15 cellular contexts compared by ENCODE assay signal in the genomic region with DNA sequence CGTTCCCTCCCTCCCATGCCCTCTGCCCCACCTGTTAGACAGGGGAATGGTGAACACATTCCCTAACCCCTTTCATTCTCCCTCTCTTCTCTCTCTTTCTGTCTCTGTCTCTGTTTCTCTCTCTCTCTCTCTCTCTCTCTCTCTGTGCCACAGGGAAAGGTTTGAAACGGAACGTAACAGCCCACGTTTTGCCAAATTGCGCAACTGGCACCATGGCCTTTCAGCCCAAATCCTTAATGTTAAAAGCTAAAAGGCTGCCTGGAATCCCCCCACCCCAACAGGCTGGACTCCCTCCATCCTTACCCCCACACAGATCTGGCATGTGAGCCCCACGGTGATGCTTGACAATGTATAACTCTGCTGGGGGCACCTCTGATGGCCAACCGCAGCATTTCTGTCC. TPM values are rescaled to one million over a fixed set of nuclear protein-coding genes. Genes with fewer than 3 reads are reported as not detected.
A peak's percentile ranks its signal among the peaks of the same experiment; 100 is the strongest.
DNase-seq lines count a peak whose midpoint lies in the region; ATAC-seq, FAIRE-seq and TF ChIP-seq lines count a peak whose summit lies in the region.
"Had no signal": no experiment of that assay in that cellular context is flagged by ENCODE, and none has a peak within 500 bp of the region (broad histone marks: within the 10 kb centered on the region; RNA-seq: fewer than 3 reads in every experiment).

No MANE protein-coding gene starts in this region.

- no peak overlapping the region for H2BK15ac ChIP-seq in H1 (ENCODE audit: low read length)

- 80 to 88% methylated on average over 7 of the region's 7 CpGs for WGBS in heart right ventricle, 2 donors
- WGBS in H1 (ENCODE audit: extremely low coverage in 1 of 2, insufficient coverage in 1 of 2, insufficient read length in 1 of 2, insufficient replicate concordance in 2 of 2, low coverage in 1 of 2, low lambda C conversion rate in 2 of 2, missing lambda C conversion rate in 1 of 2), 2 experiments: 91% methylated on average over 6 of the region's 7 CpGs; no CpG with 5 or more reads in 1 of the 2 experiments
- WGBS in psoas muscle, 3 donors: 57 to 77% (median 65%) methylated on average over 7 of the region's 7 CpGs

- no peaks in the 10 kb centered on the region for H3K9me2 ChIP-seq in PC-3 (replicated peaks; ENCODE audit: low read length)

- H4K91ac ChIP-seq in H1 (replicated peaks; ENCODE audit: insufficient read length, low read length): no peak overlapping the region

- H3K4me1 ChIP-seq in cardiac muscle cell (ENCODE audit: low read depth) (no peaks in the 10 kb centered on the region), heart right ventricle (peaks cover 0 to 51% (median 7%) of the 10 kb centered on the region in 9 donors), HEK293 (ENCODE audit: control insufficient read depth, insufficient read depth, low read length) (no peaks in the 10 kb centered on the region), H1 (replicated peaks in 1 of 4; ENCODE audit: control insufficient read depth in 3 of 4, insufficient read depth in 4 of 4, low read length in 3 of 4) (peaks cover 0 to 2% (median under 1%) of the 10 kb centered on the region in 4 experiments; a peak in 2 of 7 replicates), psoas muscle (peaks cover 8% of the 10 kb centered on the region), PC-3 (ENCODE audit: insufficient read depth, low read length) (no peaks in the 10 kb centered on the region)

- CTCF ChIA-PET in HEK293 (lab: Yijun Ruan, JAX): interaction anchor here (0.6 to 2.0 kb wide), 6 partner anchors 9 to 268 kb away, joined by 3 to 9 read pairs (median 4); no protein-coding TSS in a partner anchor
- CTCF ChIA-PET in H1 (lab: Charles Lee; ENCODE audit: partially characterized antibody): interaction anchor here (0.6 to 3.6 kb wide), 7 partner anchors 10 to 389 kb away, joined by 3 to 23 read pairs (median 9); no protein-coding TSS in a partner anchor
- CTCF ChIA-PET in PC-3 (lab: Charles Lee): no interaction called here

- H4K8ac ChIP-seq in H1 (ENCODE audit: extremely low read depth, insufficient read depth, low read length): no peak overlapping the region

- intact Hi-C loops in heart right ventricle (cut with DNase I) (no loop called here), psoas muscle (cut with DNase I) (no loop called here), PC-3 (cut with micrococcal nuclease) (no loop called here)
- intact Hi-C loops in activated T-helper 1 cell treated with anti-CD3 and anti-CD28 coated beads, Interleukin-12 subunit alpha, Interleukin-12 subunit beta, Interleukin-2, Interleukin-4 antibody, amounts not matched to agents 30 ng/mL and 10 ng/mL and 1 ng/mL, durations not matched to agents 14 hours and 24 hours and 36 hours (cut with micrococcal nuclease): no loop called here

- no peaks in the 10 kb centered on the region for H3K36me3 Mint-ChIP-seq in activated T-helper 1 cell treated with anti-CD3 and anti-CD28 coated beads, Interleukin-12 subunit alpha, Interleukin-12 subunit beta, Interleukin-2, Interleukin-4 antibody, amounts not matched to agents 30 ng/mL and 10 ng/mL and 1 ng/mL, durations not matched to agents 14 hours and 24 hours and 36 hours (ENCODE audit: low read depth)
- H3K36me3 Mint-ChIP-seq: CD4-positive, CD25-positive, alpha-beta regulatory T cell had no signal

- H3K79me2 ChIP-seq in H1 (ENCODE audit: control insufficient read depth in 1 of 2, insufficient read depth in 2 of 2, low read length in 2 of 2) (no peaks in the 10 kb centered on the region), PC-3 (ENCODE audit: low read length) (no peaks in the 10 kb centered on the region)

- no peaks in the 10 kb centered on the region for H3K9me3 Mint-ChIP-seq in activated T-helper 1 cell treated with anti-CD3 and anti-CD28 coated beads, Interleukin-12 subunit alpha, Interleukin-12 subunit beta, Interleukin-2, Interleukin-4 antibody, amounts not matched to agents 30 ng/mL and 10 ng/mL and 1 ng/mL, durations not matched to agents 14 hours and 24 hours and 36 hours
- H3K9me3 Mint-ChIP-seq: CD4-positive, CD25-positive, alpha-beta regulatory T cell had no signal

- no peak overlapping the region for H3K27ac Mint-ChIP-seq in activated T-helper 1 cell treated with anti-CD3 and anti-CD28 coated beads, Interleukin-12 subunit alpha, Interleukin-12 subunit beta, Interleukin-2, Interleukin-4 antibody, amounts not matched to agents 30 ng/mL and 10 ng/mL and 1 ng/mL, durations not matched to agents 14 hours and 24 hours and 36 hours
- H3K27ac Mint-ChIP-seq: CD4-positive, CD25-positive, alpha-beta regulatory T cell had no signal

- no peaks in the 10 kb centered on the region for H3F3A ChIP-seq in PC-3 (ENCODE audit: low read length, unreplicated experiment)

- H3K9me3 ChIP-seq in cardiac muscle cell (ENCODE audit: low read depth) (no peaks in the 10 kb centered on the region), heart right ventricle (no peaks in the 10 kb centered on the region), HEK293 (ENCODE audit: control insufficient read depth, insufficient read depth, low read depth, low read length) (no peaks in the 10 kb centered on the region), H1 (ENCODE audit: insufficient read depth in 2 of 2, low read depth in 1 of 2, low read length in 1 of 2) (no peaks in the 10 kb centered on the region), psoas muscle (no peaks in the 10 kb centered on the region), PC-3 (ENCODE audit: low read length) (no peaks in the 10 kb centered on the region)
- H3K9me3 ChIP-seq: BLaER1 treated with 17β-estradiol and CSF1 and Interleukin-3, amounts not matched to agents 10 nM and 100 nM had no signal

- no peak overlapping the region for H2AK5ac ChIP-seq in H1 (ENCODE audit: low read depth, low read length)

- no peak overlapping the region for H2BK20ac ChIP-seq in H1 (ENCODE audit: low read length)

- H3K56ac ChIP-seq in H1 (replicated peaks; ENCODE audit: insufficient read length, low read depth, low read length): no peak overlapping the region

- no peak overlapping the region for H2AFZ ChIP-seq in H1 (ENCODE audit: low read length)
- no peak overlapping the region for H2AFZ ChIP-seq in PC-3 (ENCODE audit: low read length)

- H3K27me3 ChIP-seq in cardiac muscle cell (no peaks in the 10 kb centered on the region), heart right ventricle (peaks cover 0 to 9% (median 0%) of the 10 kb centered on the region in 7 donors), H1 (replicated peaks in 1 of 4; ENCODE audit: control insufficient read depth in 3 of 4, extremely low read depth in 1 of 4, insufficient read depth in 3 of 4, low read length in 3 of 4) (0 out of 7 replicates have a peak, but pooled peaks cover 0 to 3% (median 0%) of the 10 kb centered on the region in 4 experiments), psoas muscle (ENCODE audit: insufficient read depth in 3 of 3, low read length in 2 of 3) (no peaks in the 10 kb centered on the region), PC-3 (ENCODE audit: low read length) (no peaks in the 10 kb centered on the region)
- H3K27me3 ChIP-seq: BLaER1 treated with 17β-estradiol and CSF1 and Interleukin-3, amounts not matched to agents 10 nM and 100 nM had no signal

- 0 out of 2 replicates have a peak overlapping the region, but pooled peaks have one; percentile 39 for H2BK12ac ChIP-seq in H1 (ENCODE audit: low read depth, low read length)

- H3K4me3 ChIP-seq in cardiac muscle cell (no peak overlapping the region), heart right ventricle (no peak overlapping the region), HEK293 (ENCODE audit: low read depth, low read length) (no peak overlapping the region), H1 (ENCODE audit: extremely low read depth in 1 of 4, insufficient read depth in 2 of 4, low read depth in 3 of 4, low read length in 4 of 4) (no peak overlapping the region), psoas muscle (no peak overlapping the region), PC-3 (ENCODE audit: low read length) (no peak overlapping the region)
- H3K4me3 ChIP-seq: BLaER1 treated with 17β-estradiol and CSF1 and Interleukin-3, amounts not matched to agents 10 nM and 100 nM had no signal

- no peak overlapping the region for H2BK5ac ChIP-seq in H1 (ENCODE audit: low read depth, low read length)

- no peaks in the 10 kb centered on the region for H3K79me1 ChIP-seq in H1 (ENCODE audit: low read depth, low read length)

- H4K20me1 ChIP-seq in H1 (replicated peaks in 1 of 2; ENCODE audit: control insufficient read depth in 1 of 2, insufficient read depth in 2 of 2, low read length in 2 of 2) (no peaks in the 10 kb centered on the region), PC-3 (ENCODE audit: low read length) (no peaks in the 10 kb centered on the region)
- H4K20me1 ChIP-seq: BLaER1 treated with 17β-estradiol and CSF1 and Interleukin-3, amounts not matched to agents 10 nM and 100 nM had no signal

- no peak overlapping the region for H2BK120ac ChIP-seq in H1 (replicated peaks; ENCODE audit: low read depth, low read length)

- H3K9ac ChIP-seq in H1 (replicated peaks in 1 of 4; ENCODE audit: extremely low read depth in 1 of 4, low read depth in 3 of 4, low read length in 3 of 4) (no peak overlapping the region), PC-3 (ENCODE audit: low read length) (no peak overlapping the region)
- H3K9ac ChIP-seq: BLaER1 treated with 17β-estradiol and CSF1 and Interleukin-3, amounts not matched to agents 10 nM and 100 nM had no signal

- peak overlapping the region; percentile 77 for H3K27ac ChIP-seq in cardiac muscle cell
- H3K27ac ChIP-seq in heart right ventricle: peak overlapping the region in 3 of 10 donors; percentile 22 to 44 (median 25)
- no peak overlapping the region for H3K27ac ChIP-seq in HEK293 (ENCODE audit: extremely low read depth, low read depth, low read length)
- no peak overlapping the region for H3K27ac ChIP-seq in H1 (ENCODE audit: low read depth, low read length)
- H3K27ac ChIP-seq in psoas muscle: peak overlapping the region; percentile 28
- no peak overlapping the region for H3K27ac ChIP-seq in PC-3 (ENCODE audit: low read length)
- H3K27ac ChIP-seq: 22Rv1; BLaER1 treated with 17β-estradiol and CSF1 and Interleukin-3, amounts not matched to agents 10 nM and 100 nM had no signal

- no peak overlapping the region for H4K5ac ChIP-seq in H1 (ENCODE audit: insufficient read length, low read depth, low read length)

- TF ChIP-seq CTCF in cardiac muscle cell (IDR thresholded peaks at IDR 0.05; ENCODE audit: low read depth, low read length) (no peak), heart right ventricle (IDR thresholded peaks at IDR 0.05) (no peak), HEK293 (tag by site-specific recombination; IDR thresholded peaks at IDR 0.05) (no peak), H1 (IDR thresholded peaks at IDR 0.05; ENCODE audit: control extremely low read depth in 1 of 3, insufficient read depth in 1 of 3, low read depth in 1 of 3, low read length in 3 of 3) (no peak), psoas muscle (IDR thresholded peaks at IDR 0.05) (no peak), PC-3 (conservative IDR thresholded peaks at IDR 0.05; ENCODE audit: low read depth, low read length) (no peak)

- DNase-seq in cardiac muscle cell (ENCODE audit: low read depth in 1 of 2, low spot score in 1 of 2) (no peak), heart right ventricle (no peak), H1 (ENCODE audit: low read depth in 1 of 2, low spot score in 2 of 2) (no peak), psoas muscle (peak in 1 of 2 donors; percentile 18), PC-3 (no peak)
- no peak for DNase-seq in activated T-helper 1 cell treated with anti-CD3 and anti-CD28 coated beads, Interleukin-12 subunit alpha, Interleukin-12 subunit beta, Interleukin-2, Interleukin-4 antibody, amounts not matched to agents 30 ng/mL and 10 ng/mL and 1 ng/mL, durations not matched to agents 14 hours and 24 hours and 36 hours (ENCODE audit: low spot score)
- DNase-seq: AML-193; CD4-positive, CD25-positive, alpha-beta regulatory T cell; DMS53; HCEC 1CT had no signal

- no peak for TF ChIP-seq RAD21 in H1 (IDR thresholded peaks at IDR 0.05 in 1 of 2, conservative IDR thresholded peaks at IDR 0.05 in 1 of 2; ENCODE audit: low read depth in 2 of 2, low read length in 2 of 2)

- no peak for TF ChIP-seq EP300 in H1 (IDR thresholded peaks at IDR 0.05; ENCODE audit: borderline replicate concordance in 1 of 2, low read depth in 2 of 2, low read length in 2 of 2)

- POLR2A ChIA-PET in HEK293 (lab: Yijun Ruan, JAX) (no interaction called here), H1 (lab: Charles Lee; ENCODE audit: partially characterized antibody) (interaction anchor here (0.8 to 1.7 kb wide), 5 partner anchors 11 to 207 kb away, joined by 3 to 5 read pairs (median 3); partner anchors contain the start of gene BMPR1A), PC-3 (lab: Charles Lee; ENCODE audit: unreplicated experiment) (no interaction called here)

- no peak overlapping the region for H3K14ac ChIP-seq in H1 (ENCODE audit: insufficient read length)

- TF ChIP-seq POLR2A in H1 (IDR thresholded peaks at IDR 0.05; ENCODE audit: control extremely low read depth in 1 of 2, low read depth in 2 of 2, low read length in 2 of 2): no peak

- ATAC-seq in heart right ventricle (no peak), psoas muscle (no peak), PC-3 (no peak), HG03521 (IDR thresholded peaks at IDR 0.05; ENCODE audit: unreplicated experiment) (no peak)

- no peaks in the 10 kb centered on the region for H3K4me1 Mint-ChIP-seq in activated T-helper 1 cell treated with anti-CD3 and anti-CD28 coated beads, Interleukin-12 subunit alpha, Interleukin-12 subunit beta, Interleukin-2, Interleukin-4 antibody, amounts not matched to agents 30 ng/mL and 10 ng/mL and 1 ng/mL, durations not matched to agents 14 hours and 24 hours and 36 hours (ENCODE audit: low read depth)
- H3K4me1 Mint-ChIP-seq: CD4-positive, CD25-positive, alpha-beta regulatory T cell had no signal

- peaks cover 10% of the 10 kb centered on the region for H3K27me3 Mint-ChIP-seq in activated T-helper 1 cell treated with anti-CD3 and anti-CD28 coated beads, Interleukin-12 subunit alpha, Interleukin-12 subunit beta, Interleukin-2, Interleukin-4 antibody, amounts not matched to agents 30 ng/mL and 10 ng/mL and 1 ng/mL, durations not matched to agents 14 hours and 24 hours and 36 hours (ENCODE audit: insufficient read depth)
- H3K27me3 Mint-ChIP-seq: CD4-positive, CD25-positive, alpha-beta regulatory T cell had no signal

- H3K18ac ChIP-seq in H1 (ENCODE audit: extremely low read depth, low read length): no peak overlapping the region

- no peak overlapping the region for H3K4me3 Mint-ChIP-seq in activated T-helper 1 cell treated with anti-CD3 and anti-CD28 coated beads, Interleukin-12 subunit alpha, Interleukin-12 subunit beta, Interleukin-2, Interleukin-4 antibody, amounts not matched to agents 30 ng/mL and 10 ng/mL and 1 ng/mL, durations not matched to agents 14 hours and 24 hours and 36 hours
- H3K4me3 Mint-ChIP-seq: CD4-positive, CD25-positive, alpha-beta regulatory T cell had no signal

- no TSS peak for BruUV-seq in PC-3 (replicated peaks; lab: Mats Ljungman, UMichigan)

- H3K36me3 ChIP-seq in cardiac muscle cell: peaks cover 89% of the 10 kb centered on the region
- peaks cover 0 to 73% (median 6%) of the 10 kb centered on the region in 9 donors for H3K36me3 ChIP-seq in heart right ventricle
- no peaks in the 10 kb centered on the region for H3K36me3 ChIP-seq in HEK293 (ENCODE audit: control insufficient read depth in 2 of 2, insufficient read depth in 1 of 2, low read length in 2 of 2)
- no peaks in the 10 kb centered on the region for H3K36me3 ChIP-seq in H1 (ENCODE audit: control insufficient read depth in 2 of 4, insufficient read depth in 4 of 4, low read length in 3 of 4)
- H3K36me3 ChIP-seq in psoas muscle (ENCODE audit: insufficient read depth in 1 of 2, low read depth in 1 of 2): peaks cover 0 to 96% of the 10 kb centered on the region in 2 donors
- H3K36me3 ChIP-seq in PC-3 (ENCODE audit: low read depth, low read length): no peaks in the 10 kb centered on the region
- H3K36me3 ChIP-seq: BLaER1 treated with 17β-estradiol and CSF1 and Interleukin-3, amounts not matched to agents 10 nM and 100 nM had no signal

- H3K4ac ChIP-seq in H1 (replicated peaks; ENCODE audit: insufficient read length, low read depth, low read length): no peak overlapping the region

- no peak for FAIRE-seq in H1 (lab: Jason Lieb, UNC)

- no peaks in the 10 kb centered on the region for H3K23me2 ChIP-seq in H1 (ENCODE audit: low read depth, low read length)

- no peak overlapping the region for H3K4me2 ChIP-seq in H1 (ENCODE audit: insufficient read depth in 1 of 2, low read depth in 2 of 2, low read length in 2 of 2)
- H3K4me2 ChIP-seq in PC-3 (ENCODE audit: low read length): no peak overlapping the region
- H3K4me2 ChIP-seq: BLaER1 treated with 17β-estradiol and CSF1 and Interleukin-3, amounts not matched to agents 10 nM and 100 nM had no signal

- H3K23ac ChIP-seq in H1 (ENCODE audit: insufficient read length): no peak overlapping the region

RNA-seq across cellular contexts. Expression of gene LDB3, which starts 30.8 kb away (rescaled TPM):
- total RNA-seq in cardiac muscle cell: 202 and 213 TPM in 2 replicates
- polyA plus RNA-seq in cardiac muscle cell: 266 and 317 TPM in 2 replicates
- total RNA-seq in heart right ventricle: 1,000 to 10,000 TPM; 1,248 to 1,738 (median 1,513) TPM
- polyA plus RNA-seq in heart right ventricle: 1,000 to 10,000 TPM in 1 of 2 donors, 100 to 1,000 TPM in 1; 162 to 1,622 TPM
- 0.40 and 0.43 TPM in 2 replicates for total RNA-seq in H1 (2021; fragmentation: NEBNext Ultra II Directional; extraction: Animal tissue kit (Norgen Biotek cat#: 25700))
- 0.17 and 0.20 TPM in 2 replicates for polyA plus RNA-seq in H1 (2011; rRNA removed)
- polyA plus RNA-seq in H1 (2011; cell fraction: cytosol; rRNA removed): 0.28 TPM
- polyA plus RNA-seq in H1 (2011; cell fraction: nucleus; rRNA removed): 0.20 TPM
- 0.35 to 0.62 TPM (median 0.59 TPM) in 4 replicates for polyA plus RNA-seq in H1 (2012, experiment 1 of 2)
- polyA plus RNA-seq in H1 (2012, experiment 2 of 2): 0.17 TPM
- polyA plus RNA-seq in H1 (2013, experiment 1 of 2): 0.55 TPM
- 0.74 TPM for polyA plus RNA-seq in H1 (2013, experiment 2 of 2)
- polyA minus RNA-seq in H1 (2011; rRNA and poly(A)+ RNA removed): 0.49 and 1.2 TPM in 2 replicates
- 0.29 TPM for polyA minus RNA-seq in H1 (2011; cell fraction: cytosol; rRNA and poly(A)+ RNA removed)
- polyA minus RNA-seq in H1 (2011; cell fraction: nucleus; rRNA and poly(A)+ RNA removed): 1.1 TPM
- 1,000 to 10,000 TPM in 1 of 4 donors, 100 to 1,000 TPM in 3; 615 to 2,187 (median 685) TPM for total RNA-seq in psoas muscle
- 100 to 1,000 TPM; 108 to 518 (median 274) TPM for polyA plus RNA-seq in psoas muscle
- total RNA-seq in PC-3 (2014; rRNA removed): 0.04 and 0.52 TPM in 2 replicates
- total RNA-seq in activated T-helper 1 cell treated with anti-CD3 and anti-CD28 coated beads, Interleukin-12 subunit alpha, Interleukin-12 subunit beta, Interleukin-2, Interleukin-4 antibody, amounts not matched to agents 30 ng/mL and 10 ng/mL and 1 ng/mL, durations not matched to agents 14 hours and 24 hours and 36 hours: 0.10 TPM in 1 of 2 replicates, not detected in the other
- total RNA-seq: CD4-positive, CD25-positive, alpha-beta regulatory T cell; HT1080 had no signal
- polyA plus RNA-seq: CD4-positive, CD25-positive, alpha-beta regulatory T cell had no signal

RNA-seq across cellular contexts. Expression of gene OPN4, which starts 44.8 kb away (rescaled TPM):
- total RNA-seq in cardiac muscle cell (0.18 TPM in 1 of 2 replicates, not detected in the other), heart right ventricle (under 1 TPM in 5 of 10 donors, not detected in 5; 0.11 to 0.27 (median 0.26) TPM), psoas muscle (under 1 TPM; 0.12 to 0.49 (median 0.32) TPM), PC-3 (2014; rRNA removed) (not detected in 2 replicates)
- polyA plus RNA-seq in cardiac muscle cell (0.24 TPM in 1 of 2 replicates, not detected in the other), heart right ventricle (under 1 TPM; 0.10 to 0.29 TPM), H1 (2011; rRNA removed) (not detected in 2 replicates), psoas muscle (under 1 TPM; 0.14 to 0.23 (median 0.23) TPM)
- not detected in 2 replicates for total RNA-seq in H1 (2021; fragmentation: NEBNext Ultra II Directional; extraction: Animal tissue kit (Norgen Biotek cat#: 25700))
- not detected for polyA plus RNA-seq in H1 (2011; cell fraction: cytosol; rRNA removed)
- not detected for polyA plus RNA-seq in H1 (2011; cell fraction: nucleus; rRNA removed)
- polyA plus RNA-seq in H1 (2012, experiment 1 of 2): not detected in 4 replicates
- polyA plus RNA-seq in H1 (2012, experiment 2 of 2): not detected
- not detected for polyA plus RNA-seq in H1 (2013, experiment 1 of 2)
- polyA plus RNA-seq in H1 (2013, experiment 2 of 2): not detected
- polyA minus RNA-seq in H1 (2011; rRNA and poly(A)+ RNA removed): not detected in 2 replicates
- polyA minus RNA-seq in H1 (2011; cell fraction: cytosol; rRNA and poly(A)+ RNA removed): not detected
- polyA minus RNA-seq in H1 (2011; cell fraction: nucleus; rRNA and poly(A)+ RNA removed): not detected
- total RNA-seq in activated T-helper 1 cell treated with anti-CD3 and anti-CD28 coated beads, Interleukin-12 subunit alpha, Interleukin-12 subunit beta, Interleukin-2, Interleukin-4 antibody, amounts not matched to agents 30 ng/mL and 10 ng/mL and 1 ng/mL, durations not matched to agents 14 hours and 24 hours and 36 hours: not detected in 2 replicates
- total RNA-seq: CD4-positive, CD25-positive, alpha-beta regulatory T cell; HT1080 had no signal
- polyA plus RNA-seq: CD4-positive, CD25-positive, alpha-beta regulatory T cell had no signal

RNA-seq across cellular contexts. Expression of gene BMPR1A, which starts 57.3 kb away (rescaled TPM):
- total RNA-seq in cardiac muscle cell (37.0 and 39.4 TPM in 2 replicates), heart right ventricle (10 to 100 TPM; 34.4 to 69.0 (median 47.7) TPM), psoas muscle (10 to 100 TPM; 12.0 to 30.0 (median 26.2) TPM), PC-3 (2014; rRNA removed) (10.5 and 14.5 TPM in 2 replicates)
- polyA plus RNA-seq in cardiac muscle cell (35.6 and 54.2 TPM in 2 replicates), heart right ventricle (10 to 100 TPM in 1 of 2 donors, 1 to 10 TPM in 1; 6.7 to 10.3 TPM), H1 (2011; rRNA removed) (19.0 and 34.4 TPM in 2 replicates), psoas muscle (10 to 100 TPM in 1 of 3 donors, 1 to 10 TPM in 2; 4.6 to 22.7 (median 6.0) TPM)
- 120 and 129 TPM in 2 replicates for total RNA-seq in H1 (2021; fragmentation: NEBNext Ultra II Directional; extraction: Animal tissue kit (Norgen Biotek cat#: 25700))
- 41.1 TPM for polyA plus RNA-seq in H1 (2011; cell fraction: cytosol; rRNA removed)
- 13.5 TPM for polyA plus RNA-seq in H1 (2011; cell fraction: nucleus; rRNA removed)
- polyA plus RNA-seq in H1 (2012, experiment 1 of 2): 40.9 to 73.5 TPM (median 51.4 TPM) in 4 replicates
- 3.5 TPM for polyA plus RNA-seq in H1 (2012, experiment 2 of 2)
- polyA plus RNA-seq in H1 (2013, experiment 1 of 2): 67.6 TPM
- polyA plus RNA-seq in H1 (2013, experiment 2 of 2): 82.8 TPM
- polyA minus RNA-seq in H1 (2011; rRNA and poly(A)+ RNA removed): 99.8 and 152 TPM in 2 replicates
- 45.4 TPM for polyA minus RNA-seq in H1 (2011; cell fraction: cytosol; rRNA and poly(A)+ RNA removed)
- polyA minus RNA-seq in H1 (2011; cell fraction: nucleus; rRNA and poly(A)+ RNA removed): 52.9 TPM
- total RNA-seq in activated T-helper 1 cell treated with anti-CD3 and anti-CD28 coated beads, Interleukin-12 subunit alpha, Interleukin-12 subunit beta, Interleukin-2, Interleukin-4 antibody, amounts not matched to agents 30 ng/mL and 10 ng/mL and 1 ng/mL, durations not matched to agents 14 hours and 24 hours and 36 hours: 9.7 and 14.5 TPM in 2 replicates

Comparison
In these comparisons a context has a peak if more than half of its experiments do, and no peak if none do; other contexts are left out.
1. H3K27ac ChIP-seq: peak in cardiac muscle cell (single experiment) and psoas muscle (single experiment); none in HEK293 (single experiment), H1 (single experiment) and PC-3 (single experiment).
2. RNA of gene LDB3, which starts 30.8 kb away (total RNA-seq): 1,248 to 1,738 TPM in heart right ventricle, 615 to 2,187 TPM in psoas muscle and 202 to 213 TPM in cardiac muscle cell; 0.40 to 0.43 TPM in H1, 0.10 TPM in activated T-helper 1 cell treated with anti-CD3 and anti-CD28 coated beads, Interleukin-12 subunit alpha, Interleukin-12 subunit beta, Interleukin-2, Interleukin-4 antibody, amounts not matched to agents 30 ng/mL and 10 ng/mL and 1 ng/mL, durations not matched to agents 14 hours and 24 hours and 36 hours and 0.04 to 0.52 TPM in PC-3; every median in the first group is over 100 times any median in the second.